Comparison of ENCODE assay signal across 8 cellular contexts in the genomic region with DNA sequence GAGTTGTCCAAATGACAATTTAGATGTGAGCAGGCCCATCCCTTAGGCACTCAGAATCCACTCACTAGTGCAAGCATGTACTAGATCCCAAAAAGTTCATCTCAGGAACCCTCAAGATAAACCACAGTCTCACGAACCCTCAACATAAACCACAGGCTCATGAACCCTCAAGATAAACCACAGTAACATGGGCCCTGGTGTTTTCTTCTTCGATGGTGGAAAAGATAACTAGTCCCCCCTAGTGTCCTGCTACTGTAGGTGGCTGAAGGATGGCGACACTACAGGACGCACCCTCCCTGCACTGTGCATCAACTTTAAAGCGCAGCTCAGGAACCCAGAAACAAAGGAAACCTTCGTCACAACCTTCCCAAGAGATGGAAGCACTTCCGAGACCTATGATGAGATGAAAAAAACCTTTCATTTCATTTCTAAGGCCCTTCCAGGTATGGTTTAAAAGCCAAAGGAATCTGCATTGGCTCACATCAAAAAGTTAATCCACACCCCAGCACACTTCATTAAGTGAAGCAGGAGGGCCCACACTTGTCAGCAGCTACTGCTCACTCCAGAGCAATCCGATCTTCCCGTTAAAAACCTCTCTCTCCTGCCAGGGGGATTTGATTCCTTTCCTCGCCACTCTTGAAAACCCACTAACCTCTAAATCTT. TPM values are rescaled to one million over a fixed set of nuclear protein-coding genes. Genes with fewer than 3 reads are reported as not detected.
DNase-seq lines count a peak whose midpoint lies in the region; ATAC-seq and TF ChIP-seq lines count a peak whose summit lies in the region.

No MANE protein-coding gene starts in this region.

- H3K36me3 ChIP-seq in spleen: no peaks in the 10 kb centered on the region

- H3K27ac Mint-ChIP-seq in activated B cell treated with CpG ODN at 0.5 μM for 24 hours (no peak overlapping the region), memory B cell (no peak overlapping the region)
- no peak overlapping the region for H3K27ac Mint-ChIP-seq in activated CD4-positive, alpha-beta memory T cell treated with anti-CD3 and anti-CD28 coated beads for 36 hours

- H3K9me3 Mint-ChIP-seq in activated B cell treated with CpG ODN at 0.5 μM for 24 hours (no peaks in the 10 kb centered on the region), memory B cell (no peaks in the 10 kb centered on the region)
- H3K9me3 Mint-ChIP-seq in activated CD4-positive, alpha-beta memory T cell treated with anti-CD3 and anti-CD28 coated beads for 36 hours: no peaks in the 10 kb centered on the region

- peaks cover 0 to 60% (median 30%) of the 10 kb centered on the region in 6 donors for H3K4me1 ChIP-seq in spleen

- POLR2A ChIA-PET in AG04450 (lab: Yijun Ruan, JAX) (no interaction called here), activated B cell treated with CpG ODN at 0.5 μM for 24 hours (lab: Charles Lee) (interaction anchor here (3.7 kb wide), 1 partner anchor 397 kb away, joined by 27 read pairs; no protein-coding TSS in a partner anchor)
- POLR2A ChIA-PET in activated CD4-positive, alpha-beta memory T cell treated with anti-CD3 and anti-CD28 coated beads for 36 hours (lab: Charles Lee): no interaction called here

- H3K9me3 ChIP-seq in AG04450 (ENCODE audit: control insufficient read depth, insufficient read depth, low read length): no peaks in the 10 kb centered on the region; the same call in 1 of the 2 replicates
- H3K9me3 ChIP-seq in spleen: no peaks in the 10 kb centered on the region

- no peak for DNase-seq in AG04450 (ENCODE audit: low read depth, low spot score)
- DNase-seq in GM19238 (ENCODE audit: insufficient read length, low spot score): peak; percentile 20
- DNase-seq in activated B cell treated with CpG ODN at 0.5 μM for 24 hours: no peak
- DNase-seq in memory B cell (ENCODE audit: low spot score in 2 of 2): no peak
- no peak for DNase-seq in DMS79 treated with DMSO at 0.1 percent for 48 hours (lab: John Stamatoyannopoulos, UW)
- DNase-seq in activated CD4-positive, alpha-beta memory T cell treated with anti-CD3 and anti-CD28 coated beads for 36 hours: no peak
- DNase-seq in spleen: no peak

- no peak overlapping the region for H3K4me3 ChIP-seq in AG04450 (ENCODE audit: low read depth, low read length)
- peak overlapping the region in 1 of 8 donors; percentile 85 for H3K4me3 ChIP-seq in spleen

- TF ChIP-seq POLR2A in spleen (IDR thresholded peaks at IDR 0.05): no peak

- ATAC-seq in activated B cell treated with CpG ODN at 0.5 μM for 24 hours (ENCODE audit: low read depth) (no peak), memory B cell (ENCODE audit: low read depth) (no peak), GM21737 (IDR thresholded peaks at IDR 0.05; ENCODE audit: unreplicated experiment) (no peak)

- TF ChIP-seq CTCF in AG04450 (IDR thresholded peaks at IDR 0.05; ENCODE audit: low read depth, low read length): peak; percentile 50
- TF ChIP-seq CTCF in activated B cell treated with CpG ODN at 0.5 μM for 24 hours (IDR thresholded peaks at IDR 0.05): no peak
- peak in 5 of 11 experiments; percentile 23 to 37 (median 31) for TF ChIP-seq CTCF in spleen (IDR thresholded peaks at IDR 0.05 in 8 of 11, conservative IDR thresholded peaks at IDR 0.05 in 3 of 11)

- H3K27me3 Mint-ChIP-seq in activated B cell treated with CpG ODN at 0.5 μM for 24 hours: peaks cover 2% of the 10 kb centered on the region
- peaks cover 11% of the 10 kb centered on the region for H3K27me3 Mint-ChIP-seq in memory B cell
- H3K27me3 Mint-ChIP-seq in activated CD4-positive, alpha-beta memory T cell treated with anti-CD3 and anti-CD28 coated beads for 36 hours: peaks cover 41% of the 10 kb centered on the region

- H3K27ac ChIP-seq in AG04450 (ENCODE audit: low read depth, low read length) (no peak overlapping the region), spleen (no peak overlapping the region)

- H3K27me3 ChIP-seq in AG04450 (ENCODE audit: control insufficient read depth, insufficient read depth, low read length): no peaks in the 10 kb centered on the region
- peaks cover 0 to 42% (median 11%) of the 10 kb centered on the region in 7 donors for H3K27me3 ChIP-seq in spleen (replicated peaks in 1 of 7)

- 53 to 68% (median 59%) methylated on average over 10 of the region's 10 CpGs for WGBS in spleen, 5 donors

- intact Hi-C loops in activated B cell treated with CpG ODN at 0.5 μM for 24 hours (cut with micrococcal nuclease) (loop anchor here (1.0 to 10.0 kb wide), 4 partner anchors 21 to 399 kb away; no protein-coding TSS in a partner anchor), spleen (cut with DNase I; ENCODE audit: low total_unique reads) (loop anchor here (5.0 kb wide), 1 partner anchor 401 kb away; no protein-coding TSS in a partner anchor)
- intact Hi-C loops in activated CD4-positive, alpha-beta memory T cell treated with anti-CD3 and anti-CD28 coated beads for 36 hours (cut with micrococcal nuclease): no loop called here

- peaks cover 50% of the 10 kb centered on the region for H3K4me1 Mint-ChIP-seq in activated B cell treated with CpG ODN at 0.5 μM for 24 hours
- H3K4me1 Mint-ChIP-seq in memory B cell: peaks cover 25% of the 10 kb centered on the region
- peaks cover 15% of the 10 kb centered on the region for H3K4me1 Mint-ChIP-seq in activated CD4-positive, alpha-beta memory T cell treated with anti-CD3 and anti-CD28 coated beads for 36 hours (ENCODE audit: low read depth)

- peaks cover 4% of the 10 kb centered on the region for H3K36me3 Mint-ChIP-seq in activated B cell treated with CpG ODN at 0.5 μM for 24 hours (ENCODE audit: low read depth)
- H3K36me3 Mint-ChIP-seq in memory B cell: peaks cover 4% of the 10 kb centered on the region
- H3K36me3 Mint-ChIP-seq in activated CD4-positive, alpha-beta memory T cell treated with anti-CD3 and anti-CD28 coated beads for 36 hours: peaks cover 1% of the 10 kb centered on the region

- CTCF ChIA-PET in AG04450 (lab: Charles Lee): interaction anchor here (0.5 to 2.2 kb wide), 4 partner anchors 64 to 399 kb away, joined by 4 to 7 read pairs (median 4); no protein-coding TSS in a partner anchor
- CTCF ChIA-PET in activated B cell treated with CpG ODN at 0.5 μM for 24 hours (lab: Charles Lee): interaction anchor here (1.0 to 2.7 kb wide), 6 partner anchors 21 to 618 kb away, joined by 3 to 15 read pairs (median 6); no protein-coding TSS in a partner anchor
- CTCF ChIA-PET in activated CD4-positive, alpha-beta memory T cell treated with anti-CD3 and anti-CD28 coated beads for 36 hours (lab: Charles Lee): no interaction called here

- H3K4me3 Mint-ChIP-seq in activated B cell treated with CpG ODN at 0.5 μM for 24 hours (peak overlapping the region; percentile 94), memory B cell (peak overlapping the region; percentile 55)
- no peak overlapping the region for H3K4me3 Mint-ChIP-seq in activated CD4-positive, alpha-beta memory T cell treated with anti-CD3 and anti-CD28 coated beads for 36 hours

RNA-seq across cellular contexts. Expression of a gene that starts 2.4 kb away (rescaled TPM):
- polyA plus RNA-seq in AG04450 (2011; rRNA removed) (8.4 and 9.9 TPM in 2 replicates), spleen (1 to 10 TPM; 1.9 to 4.2 (median 2.0) TPM)
- polyA minus RNA-seq in AG04450 (2011; rRNA and poly(A)+ RNA removed): 22.7 and 27.9 TPM in 2 replicates
- total RNA-seq in activated B cell treated with CpG ODN at 0.5 μM for 24 hours (22.2 and 22.3 TPM in 2 replicates), spleen (10 to 100 TPM; 18.8 to 35.8 (median 33.5) TPM)
- 1 to 10 TPM in 1 of 2 experiments, under 1 TPM in 1; 0.81 to 2.0 TPM for total RNA-seq in activated CD4-positive, alpha-beta memory T cell treated with anti-CD3 and anti-CD28 coated beads for 36 hours
